13 cellular contexts compared by ENCODE assay signal in genomic region chr2:42297322-42297936, GRCh38.
DNase-seq lines count a peak whose midpoint lies in the region; ATAC-seq, FAIRE-seq and TF ChIP-seq lines count a peak whose summit lies in the region.
"Had no signal": no experiment of that assay in that cellular context is flagged by ENCODE, and none has a peak within 500 bp of the region (broad histone marks: within the 10 kb centered on the region; RNA-seq: fewer than 3 reads in every experiment).

No MANE protein-coding gene starts in this region.

- dilution Hi-C loops in mammary epithelial cell (cut with HindIII; ENCODE audit: low sequenced_read_pairs), result no loop called here

- no peak for TF ChIP-seq RAD21 in GM12878 (IDR thresholded peaks at IDR 0.05; ENCODE audit: insufficient read depth, low read depth, low read length)

- intact Hi-C loops in GM12878 (cut with micrococcal nuclease; ENCODE audit: unreplicated experiment), result no loop called here
- intact Hi-C loops in mammary epithelial cell (cut with micrococcal nuclease), result no loop called here

- H3K9ac ChIP-seq in GM12878 (ENCODE audit: control insufficient read depth, insufficient read depth, low read length) (no peak overlapping the region), mammary epithelial cell (ENCODE audit: insufficient read depth, low read length) (no peak overlapping the region)

- SMC1A ChIA-PET in GM12878 (lab: Charles Lee; ENCODE audit: uncharacterized antibody, unreplicated experiment), result no interaction called here

- WGBS in GM12878 (ENCODE audit: insufficient coverage, insufficient replicate concordance, low lambda C conversion rate, missing lambda C conversion rate), result 100% methylated on average over 2 of the region's 2 CpGs
- WGBS in mammary epithelial cell (ENCODE audit: low coverage, missing lambda C conversion rate), result 100% methylated on average over 2 of the region's 2 CpGs

- peak; percentile 26 for DNase-seq in GM12865 (ENCODE audit: low read depth)
- peak; percentile 70 for DNase-seq in NB4 (ENCODE audit: low read depth)
- DNase-seq in GM12878 (ENCODE audit: low read depth, low spot score), result no peak
- no peak for DNase-seq in mammary epithelial cell
- DNase-seq in activated CD4-positive, CD25-positive, alpha-beta regulatory T cell treated with anti-CD3 and anti-CD28 coated beads, Interleukin-2, amount 50 U/mL, for 72 hours, result no peak
- no peak for DNase-seq in cerebellar cortex (ENCODE audit: low spot score)
- DNase-seq: activated CD4-positive, alpha-beta T cell treated with anti-CD3 and anti-CD28 coated beads for 1 hour; COR-L47; mesenchymal stem cell; NCI-H1417 treated with DMSO at 0.1 percent for 48 hours; stimulated activated CD4-positive, alpha-beta T cell treated with anti-CD3 and anti-CD28 coated beads, Interleukin-4, amount 100 ng/mL, for 4 hours had no signal

- in situ Hi-C loops in GM12878 (cut with MboI) (no loop called here), mammary epithelial cell (cut with MboI; ENCODE audit: low sequenced_read_pairs in 2 of 2) (no loop called here)

- H3K27me3 ChIP-seq in GM12878 (replicated peaks in 1 of 2; ENCODE audit: control insufficient read depth in 2 of 2, insufficient read depth in 2 of 2, low read length in 1 of 2), result no peaks in the 10 kb centered on the region
- H3K27me3 ChIP-seq in neutrophil, result no peaks in the 10 kb centered on the region
- H3K27me3 ChIP-seq in mammary epithelial cell (ENCODE audit: insufficient read depth, low read length), result no peaks in the 10 kb centered on the region

- TF ChIP-seq POLR2A in NB4 (IDR thresholded peaks at IDR 0.05; ENCODE audit: extremely low read depth, insufficient read length) (no peak), GM12878 (IDR thresholded peaks at IDR 0.05; ENCODE audit: low read depth, low read length) (no peak)

- H3K4me3 ChIP-seq in GM12865 (ENCODE audit: low read depth, low read length), result no peak overlapping the region
- no peak overlapping the region for H3K4me3 ChIP-seq in NB4 (ENCODE audit: low read depth, low read length)
- H3K4me3 ChIP-seq in GM12878, result no peak overlapping the region
- no peak overlapping the region for H3K4me3 ChIP-seq in neutrophil (ENCODE audit: low read depth in 1 of 2, low read length in 1 of 2)
- no peak overlapping the region for H3K4me3 ChIP-seq in mammary epithelial cell (replicated peaks in 1 of 3; ENCODE audit: insufficient read depth in 1 of 3, low read depth in 2 of 3, low read length in 3 of 3)
- H3K4me3 ChIP-seq: prostate gland had no signal

- RAD21 ChIA-PET in GM12878 (lab: Charles Lee; ENCODE audit: unreplicated experiment), result no interaction called here

- H3K79me2 ChIP-seq in GM12878 (ENCODE audit: control insufficient read depth, insufficient read depth, low read length), result no peaks in the 10 kb centered on the region
- no peaks in the 10 kb centered on the region for H3K79me2 ChIP-seq in mammary epithelial cell (ENCODE audit: insufficient read depth, low read length)

- H3K36me3 ChIP-seq in GM12878 (ENCODE audit: control insufficient read depth in 2 of 2, insufficient read depth in 2 of 2, low read length in 1 of 2) (peaks cover 3 to 18% of the 10 kb centered on the region in 2 experiments), neutrophil (peaks cover 96% of the 10 kb centered on the region), mammary epithelial cell (ENCODE audit: insufficient read depth, low read length) (peaks cover 12% of the 10 kb centered on the region)
- H3K36me3 ChIP-seq: prostate gland had no signal

- H4K20me1 ChIP-seq in GM12878 (ENCODE audit: control insufficient read depth, insufficient read depth), result no peaks in the 10 kb centered on the region
- no peaks in the 10 kb centered on the region for H4K20me1 ChIP-seq in mammary epithelial cell (ENCODE audit: insufficient read depth, low read length)

- TF ChIP-seq CTCF in GM12865 (IDR thresholded peaks at IDR 0.05; ENCODE audit: insufficient read depth, low read depth, low read length, missing control alignments) (no peak), NB4 (IDR thresholded peaks at IDR 0.05; ENCODE audit: low read depth, low read length) (no peak), GM12878 (IDR thresholded peaks at IDR 0.05 in 2 of 3, conservative IDR thresholded peaks at IDR 0.05 in 1 of 3; ENCODE audit: control insufficient read depth in 2 of 3, extremely low read depth in 1 of 3, insufficient read depth in 1 of 3, low read depth in 3 of 3, low read length in 3 of 3) (no peak), neutrophil (IDR thresholded peaks at IDR 0.05) (no peak), mammary epithelial cell (conservative IDR thresholded peaks at IDR 0.05 in 1 of 2, IDR thresholded peaks at IDR 0.05 in 1 of 2; ENCODE audit: extremely low read depth in 1 of 2, insufficient read depth in 1 of 2, low read depth in 1 of 2, low read length in 2 of 2) (no peak)

- POLR2A ChIA-PET in GM12878 (lab: Charles Lee), result no interaction called here

- CTCF ChIA-PET in GM12878 (lab: Yijun Ruan, JAX), result no interaction called here
- CTCF ChIA-PET in mammary epithelial cell (lab: Charles Lee; ENCODE audit: low non-redundant PET), result no interaction called here

- BruUV-seq in GM12878 (replicated peaks; lab: Mats Ljungman, UMichigan) (no TSS peak), mammary epithelial cell (replicated peaks; lab: Mats Ljungman, UMichigan) (no TSS peak)

- TF ChIP-seq EP300 in GM12878 (IDR thresholded peaks at IDR 0.05; ENCODE audit: borderline replicate concordance in 1 of 2, control insufficient read depth in 1 of 2, low read depth in 2 of 2, low read length in 2 of 2), result no peak

- no peak for ATAC-seq in GM12878

- H3K4me2 ChIP-seq in GM12878 (ENCODE audit: control insufficient read depth, insufficient read depth) (no peak overlapping the region), mammary epithelial cell (ENCODE audit: insufficient read depth, low read depth, low read length) (no peak overlapping the region)

- H2AFZ ChIP-seq in GM12878 (ENCODE audit: control insufficient read depth, low read depth, low read length) (no peak overlapping the region), mammary epithelial cell (ENCODE audit: low read depth, low read length) (no peak overlapping the region)

- H3K4me1 ChIP-seq in GM12878 (ENCODE audit: control insufficient read depth, insufficient read depth, low read length) (peaks cover 7% of the 10 kb centered on the region; the same call in 1 of the 2 replicates), neutrophil (ENCODE audit: control insufficient read depth in 1 of 2, insufficient read depth in 1 of 2, low read depth in 1 of 2, low read length in 1 of 2) (peaks cover 0 to 5% of the 10 kb centered on the region in 2 experiments), mammary epithelial cell (ENCODE audit: insufficient read depth, low read length) (no peaks in the 10 kb centered on the region)
- H3K4me1 ChIP-seq: prostate gland had no signal

- peak overlapping the region; percentile 19; the same call in 1 of the 2 replicates for H3K27ac ChIP-seq in GM12878 (ENCODE audit: control insufficient read depth, insufficient read depth)
- H3K27ac ChIP-seq in neutrophil, result peak overlapping the region; percentile 26
- no peak overlapping the region for H3K27ac ChIP-seq in mammary epithelial cell (ENCODE audit: insufficient read depth, low read depth, low read length)
- H3K27ac ChIP-seq: prostate gland had no signal

- no peak for FAIRE-seq in GM12878 (lab: Jason Lieb, UNC)

- H3K9me3 ChIP-seq in GM12878 (replicated peaks; ENCODE audit: control insufficient read depth, insufficient read depth, low read length) (no peaks in the 10 kb centered on the region), neutrophil (no peaks in the 10 kb centered on the region), mammary epithelial cell (replicated peaks; ENCODE audit: insufficient read depth, low read length) (no peaks in the 10 kb centered on the region)
- H3K9me3 ChIP-seq: prostate gland had no signal

TF ChIP-seq in GM12878, 131 proteins besides CTCF, POLR2A, EP300 and RAD21:
- TF ChIP-seq HCFC1 (IDR thresholded peaks at IDR 0.05; ENCODE audit: low read length) (no peak), GABPA (IDR thresholded peaks at IDR 0.05; ENCODE audit: low read depth) (0 out of 2 replicates have a peak, but pooled peaks have one; percentile 18), NR2C2 (IDR thresholded peaks at IDR 0.05; ENCODE audit: borderline replicate concordance, control insufficient read depth, insufficient read length, low read depth) (no peak)

Comparison
In these comparisons a context has a peak if more than half of its experiments do, and no peak if none do; other contexts are left out.
1. DNase-seq: peak in GM12865 (single experiment) and NB4 (single experiment); none in GM12878 (single experiment), mammary epithelial cell (single experiment), activated CD4-positive, CD25-positive, alpha-beta regulatory T cell treated with anti-CD3 and anti-CD28 coated beads, Interleukin-2, amount 50 U/mL, for 72 hours (single experiment) and cerebellar cortex (single experiment).